Comparison of ENCODE assay signal across 23 cellular contexts in the genomic region with DNA sequence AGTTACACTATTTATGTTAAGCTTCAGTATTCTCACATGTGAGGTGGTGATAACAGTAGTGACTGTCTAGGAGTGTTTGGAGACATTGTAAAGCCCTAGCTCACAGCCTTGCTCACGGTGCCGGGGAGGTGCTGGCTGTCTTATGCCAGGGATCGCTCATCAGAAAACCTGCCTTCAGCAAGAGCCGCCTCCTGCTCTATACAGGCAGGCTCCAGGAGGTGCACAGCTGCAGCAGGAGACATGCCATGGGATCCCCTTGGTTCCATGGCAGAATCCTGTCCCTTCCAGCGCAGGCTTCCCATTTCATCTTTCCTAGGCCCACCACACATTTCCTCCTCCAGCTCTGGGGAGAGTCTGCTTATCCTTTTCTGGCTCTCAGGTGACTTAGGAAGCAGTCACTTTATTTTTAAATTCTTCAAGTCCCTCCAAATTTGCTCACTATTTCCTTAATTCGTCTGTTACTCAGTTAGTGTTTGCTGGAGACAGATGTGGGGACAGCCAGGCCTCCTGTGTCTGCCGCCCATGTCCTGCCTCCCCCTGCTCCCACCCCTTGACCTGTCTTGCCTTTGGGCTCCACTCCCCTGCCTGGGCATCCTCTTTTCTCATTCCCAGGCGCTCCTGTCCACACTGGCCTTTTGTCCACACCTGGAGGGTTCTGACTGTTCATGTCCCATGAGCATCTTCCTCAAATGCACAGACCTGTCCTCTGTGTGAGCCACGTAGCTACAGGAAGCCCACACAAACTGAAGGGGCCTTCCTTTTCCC. TPM values are rescaled to one million over a fixed set of nuclear protein-coding genes. Genes with fewer than 3 reads are reported as not detected.
"Had no signal": no experiment of that assay in that cellular context is flagged by ENCODE, and none has a peak within 500 bp of the region (broad histone marks: within the 10 kb centered on the region; RNA-seq: fewer than 3 reads in every experiment).

No MANE protein-coding gene starts in this region.

- H3K27me3 ChIP-seq: cardiac muscle cell, colonic mucosa, pancreas, right lobe of liver, spleen, testis, tibial nerve had no signal

- DNase-seq: colonic mucosa; effector CD4-positive, alpha-beta T cell; foreskin melanocyte; heart left ventricle; hypothalamus; left ventricle myocardium inferior; lower lobe of right lung; naive thymus-derived CD4-positive, alpha-beta T cell; pancreas; right lobe of liver; spleen; stimulated activated CD4-positive, alpha-beta T cell treated with anti-CD3 and anti-CD28 coated beads, Interleukin-15, amount 100 ng/mL, for 24 hours; stimulated activated CD4-positive, alpha-beta T cell treated with anti-CD3 and anti-CD28 coated beads, Interleukin-1b, Interleukin-23, amount 100 ng/mL, for 48 hours; stimulated activated CD4-positive, alpha-beta T cell treated with anti-CD3 and anti-CD28 coated beads, Interleukin-4, amount 100 ng/mL, for 24 hours; stimulated activated naive B cell treated with anti-CD40 and anti-IgM and Interleukin-4, amounts not matched to agents 10 μg/mL and 1 μg/mL and 100 μg/mL, for 72 hours; stimulated activated naive CD8-positive, alpha-beta T cell treated with anti-CD3 and anti-CD28 coated beads, Interleukin-15, amount 100 ng/mL, for 72 hours; testis had no signal

- H3K4me3 ChIP-seq: cardiac muscle cell, colonic mucosa, heart left ventricle, left ventricle myocardium inferior, lower lobe of right lung, pancreas, right lobe of liver, spleen, testis, tibial nerve had no signal

- H3K4me1 ChIP-seq: colonic mucosa, pancreas, right lobe of liver, testis, tibial nerve had no signal

- ATAC-seq: heart left ventricle; lower lobe of right lung; naive thymus-derived CD4-positive, alpha-beta T cell; pancreas; right lobe of liver; stimulated activated naive CD8-positive, alpha-beta T cell treated with anti-CD3 and anti-CD28 coated beads, Interleukin-15, amount 100 ng/mL, for 72 hours had no signal

- H3K27ac ChIP-seq: cardiac muscle cell, colonic mucosa, heart left ventricle, left ventricle myocardium inferior, lower lobe of right lung, pancreas, right lobe of liver, spleen, testis, tibial nerve had no signal

- H3K27ac Mint-ChIP-seq: memory B cell; naive thymus-derived CD4-positive, alpha-beta T cell; progenitor cell of endocrine pancreas; stimulated activated naive B cell treated with anti-CD40 and anti-IgM and Interleukin-4, amounts not matched to agents 10 μg/mL and 1 μg/mL and 100 μg/mL, for 72 hours; stimulated activated naive CD8-positive, alpha-beta T cell treated with anti-CD3 and anti-CD28 coated beads, Interleukin-15, amount 100 ng/mL, for 72 hours had no signal

- H3K9me3 Mint-ChIP-seq: memory B cell; naive thymus-derived CD4-positive, alpha-beta T cell; stimulated activated naive B cell treated with anti-CD40 and anti-IgM and Interleukin-4, amounts not matched to agents 10 μg/mL and 1 μg/mL and 100 μg/mL, for 72 hours; stimulated activated naive CD8-positive, alpha-beta T cell treated with anti-CD3 and anti-CD28 coated beads, Interleukin-15, amount 100 ng/mL, for 72 hours had no signal

- H3K36me3 ChIP-seq: cardiac muscle cell, colonic mucosa, heart left ventricle, left ventricle myocardium inferior, lower lobe of right lung, pancreas, right lobe of liver, spleen, tibial nerve had no signal

- H3K9me3 ChIP-seq: colonic mucosa, heart left ventricle, left ventricle myocardium inferior, lower lobe of right lung, pancreas, right lobe of liver, spleen, testis, tibial nerve had no signal

- H3K4me3 Mint-ChIP-seq: memory B cell; naive thymus-derived CD4-positive, alpha-beta T cell; neural crest cell; stimulated activated naive B cell treated with anti-CD40 and anti-IgM and Interleukin-4, amounts not matched to agents 10 μg/mL and 1 μg/mL and 100 μg/mL, for 72 hours; stimulated activated naive CD8-positive, alpha-beta T cell treated with anti-CD3 and anti-CD28 coated beads, Interleukin-15, amount 100 ng/mL, for 72 hours had no signal

- H3K36me3 Mint-ChIP-seq: memory B cell; naive thymus-derived CD4-positive, alpha-beta T cell; stimulated activated naive B cell treated with anti-CD40 and anti-IgM and Interleukin-4, amounts not matched to agents 10 μg/mL and 1 μg/mL and 100 μg/mL, for 72 hours had no signal

- H3K4me1 Mint-ChIP-seq: memory B cell; naive thymus-derived CD4-positive, alpha-beta T cell; neural crest cell; stimulated activated naive B cell treated with anti-CD40 and anti-IgM and Interleukin-4, amounts not matched to agents 10 μg/mL and 1 μg/mL and 100 μg/mL, for 72 hours; stimulated activated naive CD8-positive, alpha-beta T cell treated with anti-CD3 and anti-CD28 coated beads, Interleukin-15, amount 100 ng/mL, for 72 hours had no signal

RNA-seq across cellular contexts. Expression of a gene that starts 31.7 kb away (rescaled TPM):
- total RNA-seq: mononuclear cell; naive thymus-derived CD4-positive, alpha-beta T cell had no signal
- polyA plus RNA-seq: naive thymus-derived CD4-positive, alpha-beta T cell had no signal
